ENCODE assay signal across 6 cellular contexts in the genomic region with DNA sequence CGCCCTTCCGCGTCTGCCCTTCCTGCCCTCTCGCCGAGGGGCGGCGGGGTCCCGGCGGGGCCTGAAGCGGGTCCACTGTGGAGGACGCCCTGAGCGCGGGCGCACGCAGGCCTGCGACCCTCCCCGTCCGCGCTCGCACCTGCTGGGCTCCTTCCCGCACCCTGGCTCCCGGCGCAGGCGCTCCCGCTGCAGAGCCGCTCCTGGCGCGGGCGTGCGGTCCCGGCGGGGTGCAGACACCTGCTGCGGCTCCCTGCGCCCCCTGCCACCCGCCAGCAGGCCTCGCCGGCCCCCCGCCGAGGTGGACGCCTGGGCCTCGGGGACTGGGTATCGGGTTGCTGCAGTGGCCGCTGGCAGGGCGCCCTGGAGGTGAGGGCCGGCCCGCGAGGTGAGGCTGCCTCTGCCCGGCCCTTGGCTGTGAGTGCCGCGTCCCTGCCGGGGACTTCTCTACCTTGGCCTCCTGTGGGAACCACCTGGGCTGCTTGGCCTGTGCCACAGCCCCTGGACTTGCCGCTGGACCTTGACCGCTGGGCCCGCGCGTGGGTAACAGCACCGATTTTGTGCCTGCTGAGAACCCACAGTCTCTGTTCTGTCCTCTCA. TPM values are rescaled to one million over a fixed set of nuclear protein-coding genes. Genes with fewer than 3 reads are reported as not detected.
DNase-seq lines count a peak whose midpoint lies in the region; TF ChIP-seq lines count a peak whose summit lies in the region.

No MANE protein-coding gene starts in this region.

- peak overlapping the region; percentile 84 for H3K9ac ChIP-seq in skeletal muscle satellite cell (ENCODE audit: low read depth, low read length)

- DNase-seq in NCI-H1092 treated with DMSO at 0.1 percent for 48 hours (lab: John Stamatoyannopoulos, UW) = peak; percentile 41
- DNase-seq in NCI-H1092 (lab: John Stamatoyannopoulos, UW) = no peak
- DNase-seq in LNCaP clone FGC (ENCODE audit: low read depth) = no peak
- no peak for DNase-seq in epithelial cell of esophagus (ENCODE audit: low read depth)
- no peak for DNase-seq in middle frontal gyrus (ENCODE audit: extremely low spot score, low spot score)

- no peaks in the 10 kb centered on the region for H3K36me3 ChIP-seq in skeletal muscle satellite cell (ENCODE audit: insufficient read depth, low read length)

- H3K27me3 ChIP-seq in skeletal muscle satellite cell (ENCODE audit: control insufficient read depth, insufficient read depth, low read length) = peaks cover 9% of the 10 kb centered on the region

- TF ChIP-seq CTCF in LNCaP clone FGC (IDR thresholded peaks at IDR 0.05; ENCODE audit: control insufficient read depth, extremely low read depth, insufficient read depth) (no peak), epithelial cell of esophagus (IDR thresholded peaks at IDR 0.05; ENCODE audit: insufficient read depth, low read depth, low read length, missing control alignments) (no peak)

- H3K4me1 ChIP-seq in skeletal muscle satellite cell (ENCODE audit: control insufficient read depth, insufficient read depth, low read length) = peaks cover 15% of the 10 kb centered on the region

- H3K4me3 ChIP-seq in LNCaP clone FGC (ENCODE audit: low read depth, low read length) = peak overlapping the region; percentile 72
- H3K4me3 ChIP-seq in epithelial cell of esophagus (ENCODE audit: low read length) = peak overlapping the region; percentile 76
- peak overlapping the region; percentile 93 for H3K4me3 ChIP-seq in skeletal muscle satellite cell (ENCODE audit: low read length)

- peak overlapping the region; percentile 99 for H3K4me2 ChIP-seq in skeletal muscle satellite cell (ENCODE audit: low read length)

- H3K9me3 ChIP-seq in skeletal muscle satellite cell (replicated peaks; ENCODE audit: low read length) = no peaks in the 10 kb centered on the region

RNA-seq across cellular contexts. Expression of gene ARRDC1, which starts 0.6 kb away (rescaled TPM):
- 13.9 and 19.2 TPM in 2 replicates for total RNA-seq in skeletal muscle satellite cell (2012; rRNA removed)

RNA-seq across cellular contexts. Expression of gene EHMT1, which starts 12.7 kb away (rescaled TPM):
- total RNA-seq in skeletal muscle satellite cell (2012; rRNA removed) = 31.0 and 35.7 TPM in 2 replicates

RNA-seq across cellular contexts. Expression of gene ZMYND19, which starts 15.8 kb away (rescaled TPM):
- 18.5 and 23.6 TPM in 2 replicates for total RNA-seq in skeletal muscle satellite cell (2012; rRNA removed)

RNA-seq across cellular contexts. Expression of gene DPH7, which starts 27.4 kb away (rescaled TPM):
- total RNA-seq in skeletal muscle satellite cell (2012; rRNA removed) = 19.2 and 24.8 TPM in 2 replicates

RNA-seq across cellular contexts. Expression of gene MRPL41, which starts 54.4 kb away (rescaled TPM):
- 65.1 and 65.9 TPM in 2 replicates for total RNA-seq in skeletal muscle satellite cell (2012; rRNA removed)
